ENCODE assay signal across 36 cellular contexts in genomic region chr16:778447-778846, GRCh38. TPM values are rescaled to one million over a fixed set of nuclear protein-coding genes. Genes with fewer than 3 reads are reported as not detected.
"Had no signal": no experiment of that assay in that cellular context is flagged by ENCODE, and none has a peak within 500 bp of the region (broad histone marks: within the 10 kb centered on the region; RNA-seq: fewer than 3 reads in every experiment).

No MANE protein-coding gene starts in this region.

- H3K4me3 ChIP-seq: ascending aorta, cardiac muscle cell, SJCRH30, SK-N-MC had no signal

- H3K36me3 Mint-ChIP-seq: activated naive CD8-positive, alpha-beta T cell treated with anti-CD3 and anti-CD28 coated beads for 36 hours had no signal

- H3K4me1 ChIP-seq: ascending aorta had no signal

- H3K27ac ChIP-seq: ascending aorta, RWPE1, SJCRH30, SK-N-MC, WERI-Rb-1 had no signal

- H3K27me3 ChIP-seq: ascending aorta, cardiac muscle cell had no signal

- ATAC-seq: activated T-cell treated with anti-CD3 and anti-CD28 coated beads, Interleukin-2, amount 50 U/mL, for 72 hours; Right ventricle myocardium inferior had no signal

- H3K4me1 Mint-ChIP-seq: activated CD4-positive, alpha-beta T cell treated with anti-CD3 and anti-CD28 coated beads, Interleukin-2, amount 10 ng/mL, durations not matched to agents 24 days and 14 days; activated naive CD8-positive, alpha-beta T cell treated with anti-CD3 and anti-CD28 coated beads for 36 hours; activated T-helper 17 cell treated with anti-CD3 and anti-CD28 coated beads, Interleukin-2, amount 50 U/mL, for 72 hours; central memory CD8-positive, alpha-beta T cell had no signal

- FAIRE-seq: RCC 7860 had no signal

- H3K9me3 ChIP-seq: ascending aorta, SJCRH30 had no signal

- DNase-seq: activated CD4-positive, alpha-beta T cell treated with anti-CD3 and anti-CD28 coated beads, Interleukin-2, amount 10 ng/mL, durations not matched to agents 24 days and 14 days; activated CD4-positive, alpha-beta T cell treated with anti-CD3 and anti-CD28 coated beads, Interleukin-2, amount 50 U/mL, for 4 hours; activated CD8-positive, alpha-beta T cell treated with anti-CD3 and anti-CD28 coated beads for 36 hours; activated effector memory CD4-positive, alpha-beta T cell treated with anti-CD3 and anti-CD28 coated beads, Interleukin-2, amount 50 U/mL, for 16 hours; activated naive CD4-positive, alpha-beta T cell; activated naive CD4-positive, alpha-beta T cell treated with anti-CD3 and anti-CD28 coated beads, Interleukin-2, amount 50 U/mL, for 16 hours; activated naive CD8-positive, alpha-beta T cell treated with anti-CD3 and anti-CD28 coated beads for 36 hours; activated T-cell treated with anti-CD3 and anti-CD28 coated beads, Interleukin-2, amount 50 U/mL, for 1 hour; activated T-cell treated with anti-CD3 and anti-CD28 coated beads, Interleukin-2, amount 50 U/mL, for 72 hours; amniotic stem cell; Karpas-422; NCI-H1105 treated with DMSO at 0.1 percent for 48 hours; NCI-H1436; NCI-H1694; NCI-H1930; NCI-H2081 treated with DMSO at 0.1 percent for 48 hours; NCI-H345; NCI-H524 treated with DMSO at 0.1 percent for 48 hours; T1000; WERI-Rb-1 had no signal

- H3K9me3 Mint-ChIP-seq: activated CD4-positive, alpha-beta T cell treated with anti-CD3 and anti-CD28 coated beads, Interleukin-2, amount 10 ng/mL, durations not matched to agents 24 days and 14 days; activated CD8-positive, alpha-beta T cell treated with anti-CD3 and anti-CD28 coated beads for 36 hours; activated naive CD8-positive, alpha-beta T cell treated with anti-CD3 and anti-CD28 coated beads for 36 hours; activated T-cell treated with anti-CD3 and anti-CD28 coated beads, Interleukin-2, amount 50 U/mL, for 72 hours; activated T-helper 17 cell treated with anti-CD3 and anti-CD28 coated beads, Interleukin-2, amount 50 U/mL, for 72 hours; central memory CD8-positive, alpha-beta T cell had no signal

- H3K27ac Mint-ChIP-seq: activated CD4-positive, alpha-beta T cell treated with anti-CD3 and anti-CD28 coated beads, Interleukin-2, amount 10 ng/mL, durations not matched to agents 24 days and 14 days; activated CD8-positive, alpha-beta T cell treated with anti-CD3 and anti-CD28 coated beads for 36 hours; activated naive CD8-positive, alpha-beta T cell treated with anti-CD3 and anti-CD28 coated beads for 36 hours; activated T-cell treated with anti-CD3 and anti-CD28 coated beads, Interleukin-2, amount 50 U/mL, for 72 hours; activated T-helper 17 cell treated with anti-CD3 and anti-CD28 coated beads, Interleukin-2, amount 50 U/mL, for 72 hours had no signal

- H3K4me3 Mint-ChIP-seq: activated CD4-positive, alpha-beta T cell treated with anti-CD3 and anti-CD28 coated beads, Interleukin-2, amount 10 ng/mL, durations not matched to agents 24 days and 14 days; activated CD8-positive, alpha-beta T cell treated with anti-CD3 and anti-CD28 coated beads for 36 hours; activated naive CD8-positive, alpha-beta T cell treated with anti-CD3 and anti-CD28 coated beads for 36 hours; activated T-cell treated with anti-CD3 and anti-CD28 coated beads, Interleukin-2, amount 50 U/mL, for 72 hours; activated T-helper 17 cell treated with anti-CD3 and anti-CD28 coated beads, Interleukin-2, amount 50 U/mL, for 72 hours; central memory CD8-positive, alpha-beta T cell had no signal

- H3K36me3 ChIP-seq: ascending aorta, cardiac muscle cell, SJCRH30, WERI-Rb-1 had no signal

RNA-seq across cellular contexts. Expression of gene MSLN, which starts 17.9 kb away (rescaled TPM):
- total RNA-seq: activated CD4-positive, alpha-beta T cell treated with anti-CD3 and anti-CD28 coated beads, Interleukin-2, amount 10 ng/mL, durations not matched to agents 24 days and 14 days; activated CD8-positive, alpha-beta memory T cell treated with anti-CD3 and anti-CD28 coated beads for 36 hours; activated CD8-positive, alpha-beta T cell treated with anti-CD3 and anti-CD28 coated beads for 36 hours; activated naive CD8-positive, alpha-beta T cell treated with anti-CD3 and anti-CD28 coated beads for 36 hours; activated T-cell treated with anti-CD3 and anti-CD28 coated beads, Interleukin-2, amount 50 U/mL, for 72 hours; activated T-helper 17 cell treated with anti-CD3 and anti-CD28 coated beads, Interleukin-2, amount 50 U/mL, for 72 hours; chondrocyte; SJCRH30; T-helper 1 cell treated with Interleukin-12 subunit alpha and Interleukin-12 subunit beta and Interleukin-4 antibody, amounts not matched to agents 30 ng/mL and 1 ng/mL, for 36 hours had no signal
- polyA plus RNA-seq: cardiac muscle cell had no signal

RNA-seq across cellular contexts. Expression of gene GNG13, which starts 22.1 kb away (rescaled TPM):
- total RNA-seq: activated CD4-positive, alpha-beta T cell treated with anti-CD3 and anti-CD28 coated beads, Interleukin-2, amount 10 ng/mL, durations not matched to agents 24 days and 14 days; activated CD8-positive, alpha-beta memory T cell treated with anti-CD3 and anti-CD28 coated beads for 36 hours; activated CD8-positive, alpha-beta T cell treated with anti-CD3 and anti-CD28 coated beads for 36 hours; activated naive CD8-positive, alpha-beta T cell treated with anti-CD3 and anti-CD28 coated beads for 36 hours; activated T-cell treated with anti-CD3 and anti-CD28 coated beads, Interleukin-2, amount 50 U/mL, for 72 hours; activated T-helper 17 cell treated with anti-CD3 and anti-CD28 coated beads, Interleukin-2, amount 50 U/mL, for 72 hours; ascending aorta; cardiac muscle cell; chondrocyte; MCF 10A; NCI-H460; PC-3; Right ventricle myocardium inferior; SJCRH30; T-helper 1 cell treated with Interleukin-12 subunit alpha and Interleukin-12 subunit beta and Interleukin-4 antibody, amounts not matched to agents 30 ng/mL and 1 ng/mL, for 36 hours; T-helper 2 cell treated with Interferon-gamma antibody and Interleukin-4, amounts not matched to agents 100 ng/mL and 5 ng/mL, for 36 hours had no signal
